ENCODE assay signal across 8 cellular contexts in genomic region chr6:10555625-10556309, GRCh38. TPM values are rescaled to one million over a fixed set of nuclear protein-coding genes. Genes with fewer than 3 reads are reported as not detected.
DNase-seq lines count a peak whose midpoint lies in the region; ATAC-seq, FAIRE-seq and TF ChIP-seq lines count a peak whose summit lies in the region.

No MANE protein-coding gene starts in this region.

- H3K9ac ChIP-seq in keratinocyte (ENCODE audit: control insufficient read depth, extremely low read depth, insufficient read depth, low read length), result peak overlapping the region; percentile 2

- H3K79me2 ChIP-seq in keratinocyte (ENCODE audit: control insufficient read depth, insufficient read depth, low read length), result no peaks in the 10 kb centered on the region

- TF ChIP-seq EP300 in stomach (IDR thresholded peaks at IDR 0.05), result no peak

- H3K27ac ChIP-seq in keratinocyte (ENCODE audit: control insufficient read depth, insufficient read depth, low read length), result no peak overlapping the region
- peak overlapping the region; percentile 35 to 85 (median 80) for H3K27ac ChIP-seq in stomach

- TF ChIP-seq CTCF in keratinocyte (optimal IDR thresholded peaks at IDR 0.05 in 1 of 3, IDR thresholded peaks at IDR 0.05 in 1 of 3, conservative IDR thresholded peaks at IDR 0.05 in 1 of 3; ENCODE audit: extremely low read depth in 1 of 3, insufficient read depth in 2 of 3, low read length in 3 of 3) (no peak), stomach (IDR thresholded peaks at IDR 0.05) (no peak)

- no peaks in the 10 kb centered on the region for H4K20me1 ChIP-seq in keratinocyte (ENCODE audit: control insufficient read depth, extremely low read depth, insufficient read depth, low read length)

- no peaks in the 10 kb centered on the region for H3K27me3 ChIP-seq in keratinocyte (ENCODE audit: control insufficient read depth, extremely low read depth, insufficient read depth, low read length)
- no peaks in the 10 kb centered on the region for H3K27me3 ChIP-seq in stomach

- H3K36me3 ChIP-seq in keratinocyte (ENCODE audit: control insufficient read depth in 2 of 2, extremely low read depth in 1 of 2, insufficient read depth in 2 of 2, low read length in 2 of 2) (peaks cover 0 to 13% of the 10 kb centered on the region in 2 experiments), stomach (no peaks in the 10 kb centered on the region)

- H3K9me1 ChIP-seq in keratinocyte (ENCODE audit: control insufficient read depth, extremely low read depth, insufficient read depth, low read length), result no peaks in the 10 kb centered on the region

- no peak for ATAC-seq in HG02610 (IDR thresholded peaks at IDR 0.05; ENCODE audit: unreplicated experiment)

- peak; percentile 75 for FAIRE-seq in keratinocyte (lab: Jason Lieb, UNC)

- H3K9me3 ChIP-seq in keratinocyte (ENCODE audit: control insufficient read depth, low read depth, low read length) (no peaks in the 10 kb centered on the region), stomach (no peaks in the 10 kb centered on the region)

- peaks cover 9% of the 10 kb centered on the region for H3K4me1 ChIP-seq in keratinocyte (ENCODE audit: control insufficient read depth, extremely low read depth, insufficient read depth, low read length)
- peaks cover 27 to 94% (median 56%) of the 10 kb centered on the region in 4 donors for H3K4me1 ChIP-seq in stomach

- WGBS in stomach, 5 donors, result 20 to 31% (median 28%) methylated on average over 22 of the region's 22 CpGs

- DNase-seq in D341Med (ENCODE audit: low spot score) (peak; percentile 47), NCI-H2196 (lab: John Stamatoyannopoulos, UW; ENCODE audit: unreplicated experiment) (peak; percentile 67), cerebellum (ENCODE audit: low spot score) (peak; percentile 83), keratinocyte (ENCODE audit: low read depth, low spot score) (no peak), stomach (peak; percentile 51), T-helper 1 cell (no peak)
- DNase-seq in stimulated activated CD8-positive, alpha-beta memory T cell treated with anti-CD3 and anti-CD28 coated beads, Interleukin-4, amount 100 ng/mL, for 48 hours, result no peak

- intact Hi-C loops in stomach (cut with DNase I; ENCODE audit: low total_unique reads), result no loop called here

- H3K4me3 ChIP-seq in keratinocyte (ENCODE audit: control insufficient read depth in 2 of 3, extremely low read depth in 1 of 3, insufficient read depth in 2 of 3, low read depth in 1 of 3, low read length in 3 of 3) (peak overlapping the region in 2 of 3 experiments; percentile 37 to 47), stomach (peak overlapping the region; percentile 36 to 44 (median 40))

- TF ChIP-seq POLR2A in stomach (IDR thresholded peaks at IDR 0.05), result no peak

- H3K4me2 ChIP-seq in keratinocyte (ENCODE audit: control insufficient read depth, extremely low read depth, insufficient read depth, low read depth, low read length), result peak overlapping the region; percentile 67

- dilution Hi-C loops in keratinocyte (cut with MboI; ENCODE audit: extremely low pct_ligation_motif_present, low sequenced_read_pairs), result no loop called here

- peak overlapping the region; percentile 68 for H2AFZ ChIP-seq in keratinocyte (ENCODE audit: control insufficient read depth, low read length)

RNA-seq across cellular contexts. Expression of gene GCNT2, which starts 34.6 kb away (rescaled TPM):
- 58.3 TPM for total RNA-seq in cerebellum
- polyA plus RNA-seq in keratinocyte, result 5.6 to 9.3 TPM (median 7.3 TPM) in 3 replicates
- polyA plus RNA-seq in keratinocyte (2011; ENCODE audit: low read depth), result 6.4 TPM
- polyA plus RNA-seq in keratinocyte (2011; cell fraction: cytosol; rRNA removed), result 4.8 and 8.2 TPM in 2 replicates
- 11.0 and 14.3 TPM in 2 replicates for polyA plus RNA-seq in keratinocyte (2011; cell fraction: nucleus; rRNA removed)
- polyA plus RNA-seq in keratinocyte (2012; ENCODE audit: low replicate concordance), result 3.6 and 5.3 TPM in 2 replicates
- 2.7 to 14.9 TPM (median 7.2 TPM) in 3 replicates for polyA minus RNA-seq in keratinocyte
- 11.9 TPM for polyA minus RNA-seq in keratinocyte (2011; cell fraction: cytosol; rRNA and poly(A)+ RNA removed)
- polyA minus RNA-seq in keratinocyte (2011; cell fraction: nucleus; rRNA and poly(A)+ RNA removed), result 13.1 and 27.0 TPM in 2 replicates
- 100 to 1,000 TPM in 1 of 5 donors, 10 to 100 TPM in 4; 22.0 to 132 (median 50.0) TPM for total RNA-seq in stomach
- 10 to 100 TPM in 1 of 3 donors, 1 to 10 TPM in 2; 4.5 to 11.6 (median 7.3) TPM for polyA plus RNA-seq in stomach

Comparison
In these comparisons a context has a peak if more than half of its experiments do, and no peak if none do; other contexts are left out.
1. DNase-seq: peak in D341Med (single experiment), NCI-H2196 (single experiment), cerebellum (single experiment) and stomach (single experiment); none in keratinocyte (single experiment), stimulated activated CD8-positive, alpha-beta memory T cell treated with anti-CD3 and anti-CD28 coated beads, Interleukin-4, amount 100 ng/mL, for 48 hours (single experiment) and T-helper 1 cell (0 of 5).